In the genomic region with DNA sequence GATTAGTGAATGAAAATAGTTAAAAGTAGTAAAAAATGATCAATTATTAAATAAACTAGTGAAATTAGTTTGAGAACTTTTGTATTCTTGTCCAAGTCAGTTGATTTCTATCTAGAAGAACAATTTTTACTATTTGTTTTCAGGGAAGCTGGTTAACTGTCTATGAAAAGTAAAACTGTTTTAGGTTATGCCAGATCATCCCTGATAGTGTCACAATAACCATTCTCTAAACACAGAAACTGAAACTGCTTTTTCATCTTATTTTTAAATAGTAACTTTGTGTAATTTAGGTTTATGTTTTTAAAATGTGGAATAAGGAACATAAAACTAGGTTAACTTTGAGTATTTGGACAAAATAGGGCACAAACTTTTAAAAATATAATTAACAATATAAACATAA, we compare ENCODE assay signal across 27 cellular contexts.
DNase-seq lines count a peak whose midpoint lies in the region; ATAC-seq, FAIRE-seq and TF ChIP-seq lines count a peak whose summit lies in the region.
"Had no signal": no experiment of that assay in that cellular context is flagged by ENCODE, and none has a peak within 500 bp of the region (broad histone marks: within the 10 kb centered on the region; RNA-seq: fewer than 3 reads in every experiment).

No MANE protein-coding gene starts in this region.

- H3K27me3 ChIP-seq in MM.1S (replicated peaks; ENCODE audit: insufficient read depth, low read length), result no peaks in the 10 kb centered on the region
- H3K27me3 ChIP-seq: BE2C, BLaER1 had no signal

- no peak for TF ChIP-seq CTCF in MM.1S (IDR thresholded peaks at IDR 0.05; ENCODE audit: low read length)
- no peak for TF ChIP-seq CTCF in kidney (IDR thresholded peaks at IDR 0.05; ENCODE audit: borderline replicate concordance, extremely low read depth, insufficient read depth)

- no peaks in the 10 kb centered on the region for H3K79me2 ChIP-seq in MM.1S (ENCODE audit: low read length)

- H3K4me1 ChIP-seq in MM.1S (ENCODE audit: low read length) (no peaks in the 10 kb centered on the region), kidney (ENCODE audit: control insufficient read depth in 1 of 2, insufficient read depth in 1 of 2, low read depth in 1 of 2, low read length in 2 of 2) (no peaks in the 10 kb centered on the region)
- H3K4me1 ChIP-seq: BE2C, BLaER1 had no signal

- DNase-seq in MM.1S (peak; percentile 54), OCI-M1 (lab: John Stamatoyannopoulos, UW) (peak; percentile 34), kidney (no peak), T1000 (lab: John Stamatoyannopoulos, UW) (no peak), HuH-7 (ENCODE audit: low spot score) (no peak)
- DNase-seq: 8988T; ACHN; BE2C; C1 segment of cervical spinal cord; CD4-positive, alpha-beta memory T cell; CD4-positive, CD25-positive, alpha-beta regulatory T cell; CD8-positive, alpha-beta memory T cell; COR-L47; DMS 273 treated with DMSO at 0.1 percent for 48 hours; DMS153; DMS53; DMS79; DND-41; EL; GDM1 had no signal

- H2AFZ ChIP-seq in MM.1S (ENCODE audit: low read length), result no peak overlapping the region

- ATAC-seq in GM18511 (IDR thresholded peaks at IDR 0.05; ENCODE audit: unreplicated experiment) (no peak), HG03439 (IDR thresholded peaks at IDR 0.05; ENCODE audit: unreplicated experiment) (no peak)
- ATAC-seq: GM12878 had no signal

- H3K9me2 ChIP-seq in MM.1S (replicated peaks; ENCODE audit: insufficient read depth, low read length), result no peaks in the 10 kb centered on the region

- no peak overlapping the region for H3K9ac ChIP-seq in MM.1S (ENCODE audit: low read length)
- H3K9ac ChIP-seq in kidney (ENCODE audit: low read length in 2 of 2), result no peak overlapping the region
- H3K9ac ChIP-seq: BLaER1 had no signal

- peak overlapping the region; percentile 18; the same call in 1 of the 2 replicates for H3K4me2 ChIP-seq in MM.1S (ENCODE audit: low read depth, low read length)
- H3K4me2 ChIP-seq: BLaER1 had no signal

- intact Hi-C loops in kidney (cut with DNase I), result no loop called here

- H4K20me1 ChIP-seq in MM.1S (ENCODE audit: insufficient read depth, low read length), result no peaks in the 10 kb centered on the region
- H4K20me1 ChIP-seq: BLaER1 had no signal

- 0 out of 2 replicates have a peak, but pooled peaks cover 4% of the 10 kb centered on the region for H3F3A ChIP-seq in MM.1S (ENCODE audit: insufficient read depth, low read length)

- H3K27ac ChIP-seq in MM.1S (ENCODE audit: low read length), result no peak overlapping the region
- H3K27ac ChIP-seq in kidney (ENCODE audit: low read depth in 2 of 2, low read length in 2 of 2), result no peak overlapping the region
- H3K27ac ChIP-seq: BLaER1 had no signal

- FAIRE-seq in kidney (lab: Jason Lieb, UNC), result peak; percentile 8
- FAIRE-seq: A204.1, GM12878, GM12892, GM18507 had no signal

- H3K9me3 ChIP-seq in MM.1S (replicated peaks; ENCODE audit: insufficient read depth, low read length) (no peaks in the 10 kb centered on the region), kidney (ENCODE audit: control insufficient read depth in 1 of 2, low read length in 2 of 2) (no peaks in the 10 kb centered on the region)
- H3K9me3 ChIP-seq: BE2C, BLaER1 had no signal

- no peaks in the 10 kb centered on the region for H3K36me3 ChIP-seq in MM.1S (replicated peaks; ENCODE audit: insufficient read depth, low read length)
- H3K36me3 ChIP-seq in kidney (ENCODE audit: control insufficient read depth in 1 of 2, insufficient read depth in 2 of 2, low read length in 2 of 2), result no peaks in the 10 kb centered on the region
- H3K36me3 ChIP-seq: BE2C, BLaER1 had no signal

- no peak overlapping the region for H3K4me3 ChIP-seq in MM.1S (ENCODE audit: low read length)
- H3K4me3 ChIP-seq in kidney (ENCODE audit: low read length in 2 of 2), result no peak overlapping the region
- H3K4me3 ChIP-seq: BLaER1, GM12878 had no signal

Comparison
In these comparisons a context has a peak if more than half of its experiments do, and no peak if none do; other contexts are left out.
1. DNase-seq: peak in MM.1S (single experiment) and OCI-M1 (single experiment); none in kidney (single experiment), T1000 (single experiment) and HuH-7 (single experiment).